In genomic region chr11:3824714-3825472, GRCh38 we compare ENCODE assay signal across 9 cellular contexts. TPM values are rescaled to one million over a fixed set of nuclear protein-coding genes. Genes with fewer than 3 reads are reported as not detected.
DNase-seq lines count a peak whose midpoint lies in the region; ATAC-seq, FAIRE-seq and TF ChIP-seq lines count a peak whose summit lies in the region.
"Had no signal": no experiment of that assay in that cellular context is flagged by ENCODE, and none has a peak within 500 bp of the region (broad histone marks: within the 10 kb centered on the region; RNA-seq: fewer than 3 reads in every experiment).

No MANE protein-coding gene starts in this region.

- H3K79me2 ChIP-seq in DND-41 (ENCODE audit: insufficient read depth, low read length): peaks cover 9% of the 10 kb centered on the region

- no peak overlapping the region for H3K4me2 ChIP-seq in DND-41 (ENCODE audit: insufficient read depth, low read length)

- no peak overlapping the region for H3K4me3 ChIP-seq in DND-41 (ENCODE audit: low read depth in 1 of 2, low read length in 2 of 2)
- H3K4me3 ChIP-seq in body of pancreas: no peak overlapping the region

- no peaks in the 10 kb centered on the region for H3K9me3 ChIP-seq in DND-41 (ENCODE audit: insufficient read depth, low read length, severe bottlenecking)
- no peaks in the 10 kb centered on the region for H3K9me3 ChIP-seq in body of pancreas

- peaks cover 57% of the 10 kb centered on the region for H3K36me3 ChIP-seq in DND-41 (ENCODE audit: insufficient read depth, low read length)
- peaks cover 0 to 8% of the 10 kb centered on the region in 2 donors for H3K36me3 ChIP-seq in body of pancreas (replicated peaks in 1 of 2; ENCODE audit: insufficient read depth in 1 of 2, low read depth in 2 of 2)

- no peak for TF ChIP-seq POLR2A in body of pancreas (IDR thresholded peaks at IDR 0.05)

- no peak for FAIRE-seq in frontal cortex (lab: Jason Lieb, UNC)
- FAIRE-seq: endometrium had no signal

- ATAC-seq in DND-41 (ENCODE audit: insufficient read depth, low read depth): peak; percentile 84
- ATAC-seq in GM21381 (IDR thresholded peaks at IDR 0.05; ENCODE audit: unreplicated experiment): peak; percentile 76
- ATAC-seq in body of pancreas: peak; percentile 66
- ATAC-seq in left lobe of liver: peak; percentile 73

- peak; percentile 82 for TF ChIP-seq CTCF in DND-41 (IDR thresholded peaks at IDR 0.05; ENCODE audit: borderline replicate concordance, extremely low read depth, low read length, poor library complexity, severe bottlenecking)
- peak; percentile 39 to 72 (median 57) for TF ChIP-seq CTCF in body of pancreas (IDR thresholded peaks at IDR 0.05)

- H3K27ac ChIP-seq in DND-41 (ENCODE audit: low read length) (no peak overlapping the region), body of pancreas (no peak overlapping the region)

- H3K27me3 ChIP-seq in DND-41 (ENCODE audit: insufficient read depth, low read length, poor library complexity) (no peaks in the 10 kb centered on the region), body of pancreas (no peaks in the 10 kb centered on the region)

- intact Hi-C loops in body of pancreas (cut with DNase I): no loop called here

- H2AFZ ChIP-seq in DND-41 (ENCODE audit: low read depth, low read length): no peak overlapping the region

- no peak overlapping the region for H3K9ac ChIP-seq in DND-41 (ENCODE audit: low read depth, low read length)

- H3K4me1 ChIP-seq in DND-41 (ENCODE audit: insufficient read depth, low read length): no peaks in the 10 kb centered on the region
- no peaks in the 10 kb centered on the region for H3K4me1 ChIP-seq in body of pancreas

- DNase-seq in DND-41: peak; percentile 74
- peak; percentile 91 for DNase-seq in HuH-7 (ENCODE audit: low spot score)
- peak; percentile 87 for DNase-seq in UCSD-AML1 (lab: John Stamatoyannopoulos, UW; ENCODE audit: unreplicated experiment)
- DNase-seq in body of pancreas: peak; percentile 62 to 72 (median 67)
- no peak for DNase-seq in left lobe of liver (ENCODE audit: low spot score)
- DNase-seq in stimulated activated CD8-positive, alpha-beta memory T cell treated with anti-CD3 and anti-CD28 coated beads, Interleukin-2, amount 100 ng/mL, for 1 hour (ENCODE audit: low read depth in 2 of 2): peak; percentile 52 to 62
- no peak for DNase-seq in frontal cortex (ENCODE audit: low spot score in 2 of 2)

- WGBS in body of pancreas, 2 donors: 77 to 80% methylated on average over 14 to 18 of the region's 18 CpGs

- H4K20me1 ChIP-seq in DND-41 (ENCODE audit: insufficient read depth, low read length): peaks cover 20% of the 10 kb centered on the region

RNA-seq across cellular contexts. Expression of gene RHOG, which starts 15.9 kb away (rescaled TPM):
- total RNA-seq in body of pancreas (10 to 100 TPM; 10.9 to 15.8 TPM), left lobe of liver (15.5 TPM), frontal cortex (1.2 TPM)

RNA-seq across cellular contexts. Expression of gene PGAP2, which starts 16.5 kb away (rescaled TPM):
- total RNA-seq in body of pancreas (10 to 100 TPM; 21.5 to 24.1 TPM), left lobe of liver (20.8 TPM), frontal cortex (6.9 TPM)

RNA-seq across cellular contexts. Expression of gene NUP98, which starts 27.5 kb away (rescaled TPM):
- total RNA-seq in body of pancreas (10 to 100 TPM; 37.9 to 62.0 TPM), left lobe of liver (24.7 TPM), frontal cortex (73.4 TPM)

RNA-seq across cellular contexts. Expression of gene STIM1, which starts 30.6 kb away (rescaled TPM):
- total RNA-seq in body of pancreas (10 to 100 TPM; 20.4 to 24.6 TPM), left lobe of liver (45.9 TPM), frontal cortex (16.3 TPM)

Comparison
In these comparisons a context has a peak if more than half of its experiments do, and no peak if none do; other contexts are left out.
1. DNase-seq: peak in DND-41 (single experiment), HuH-7 (single experiment), UCSD-AML1 (single experiment), body of pancreas (4 of 4) and stimulated activated CD8-positive, alpha-beta memory T cell treated with anti-CD3 and anti-CD28 coated beads, Interleukin-2, amount 100 ng/mL, for 1 hour (2 of 2); none in left lobe of liver (single experiment) and frontal cortex (0 of 2).
2. Peak in every context shown above with its lines, with median percentiles within 50 percentile points of each other: ATAC-seq.